In genomic region chr2:241574911-241575623, GRCh38 we compare ENCODE assay signal across 10 cellular contexts.
"Had no signal": no experiment of that assay in that cellular context is flagged by ENCODE, and none has a peak within 500 bp of the region (broad histone marks: within the 10 kb centered on the region; RNA-seq: fewer than 3 reads in every experiment).

No MANE protein-coding gene starts in this region.

- H3K4me1 ChIP-seq: prostate gland had no signal

- DNase-seq: activated CD4-positive, alpha-beta T cell treated with anti-CD3 and anti-CD28 coated beads, Interleukin-2, amount 10 ng/mL, durations not matched to agents 24 days and 14 days; amniotic stem cell; stimulated activated CD4-positive, alpha-beta T cell treated with anti-CD3 and anti-CD28 coated beads, Interleukin-12 subunit alpha, Interleukin-12 subunit beta, amount 100 ng/mL, for 4 hours; stimulated activated naive CD8-positive, alpha-beta T cell treated with anti-CD3 and anti-CD28 coated beads, Interleukin-15, Interleukin-2, amounts not matched to agents 100 U/mL and 50 U/mL, for 24 hours had no signal

- H3K9me3 Mint-ChIP-seq: activated CD4-positive, alpha-beta T cell treated with anti-CD3 and anti-CD28 coated beads, Interleukin-2, amount 10 ng/mL, durations not matched to agents 24 days and 14 days; activated naive CD4-positive, alpha-beta T cell treated with anti-CD3 and anti-CD28 coated beads, Interleukin-2, amount 50 U/mL, for 24 hours; T-helper 1 cell treated with Interleukin-12 subunit alpha and Interleukin-12 subunit beta and Interleukin-4 antibody, amounts not matched to agents 30 μg/mL and 1 μg/mL, for 36 hours had no signal

- H3K4me3 ChIP-seq: esophagus muscularis mucosa, prostate gland, right lobe of liver had no signal

- H3K9me3 ChIP-seq: esophagus muscularis mucosa, prostate gland, right lobe of liver had no signal

- H3K27ac Mint-ChIP-seq: activated CD4-positive, alpha-beta T cell treated with anti-CD3 and anti-CD28 coated beads, Interleukin-2, amount 10 ng/mL, durations not matched to agents 24 days and 14 days; activated naive CD4-positive, alpha-beta T cell treated with anti-CD3 and anti-CD28 coated beads, Interleukin-2, amount 50 U/mL, for 24 hours; brain; T-helper 1 cell treated with Interleukin-12 subunit alpha and Interleukin-12 subunit beta and Interleukin-4 antibody, amounts not matched to agents 30 μg/mL and 1 μg/mL, for 36 hours had no signal

- ATAC-seq: stimulated activated naive CD8-positive, alpha-beta T cell treated with anti-CD3 and anti-CD28 coated beads, Interleukin-15, Interleukin-2, amounts not matched to agents 100 U/mL and 50 U/mL, for 24 hours had no signal

- H3K27me3 ChIP-seq: esophagus muscularis mucosa, right lobe of liver had no signal

- H3K4me1 Mint-ChIP-seq: activated CD4-positive, alpha-beta T cell treated with anti-CD3 and anti-CD28 coated beads, Interleukin-2, amount 10 ng/mL, durations not matched to agents 24 days and 14 days; activated naive CD4-positive, alpha-beta T cell treated with anti-CD3 and anti-CD28 coated beads, Interleukin-2, amount 50 U/mL, for 24 hours had no signal

- H3K4me3 Mint-ChIP-seq: activated CD4-positive, alpha-beta T cell treated with anti-CD3 and anti-CD28 coated beads, Interleukin-2, amount 10 ng/mL, durations not matched to agents 24 days and 14 days; activated naive CD4-positive, alpha-beta T cell treated with anti-CD3 and anti-CD28 coated beads, Interleukin-2, amount 50 U/mL, for 24 hours; brain; T-helper 1 cell treated with Interleukin-12 subunit alpha and Interleukin-12 subunit beta and Interleukin-4 antibody, amounts not matched to agents 30 μg/mL and 1 μg/mL, for 36 hours had no signal

- H3K36me3 ChIP-seq: prostate gland had no signal

- H3K27ac ChIP-seq: prostate gland, right lobe of liver had no signal

- H3K27me3 Mint-ChIP-seq: activated CD4-positive, alpha-beta T cell treated with anti-CD3 and anti-CD28 coated beads, Interleukin-2, amount 10 ng/mL, durations not matched to agents 24 days and 14 days; activated naive CD4-positive, alpha-beta T cell treated with anti-CD3 and anti-CD28 coated beads, Interleukin-2, amount 50 U/mL, for 24 hours had no signal
